ENCODE assay signal across 18 cellular contexts in genomic region chr6:137315081-137315480, GRCh38.
A peak's percentile ranks its signal among the peaks of the same experiment; 100 is the strongest.
DNase-seq lines count a peak whose midpoint lies in the region; ATAC-seq and TF ChIP-seq lines count a peak whose summit lies in the region.
"Had no signal": no experiment of that assay in that cellular context is flagged by ENCODE, and none has a peak within 500 bp of the region (broad histone marks: within the 10 kb centered on the region; RNA-seq: fewer than 3 reads in every experiment).

No MANE protein-coding gene starts in this region.

- no peak overlapping the region for H3K56ac ChIP-seq in mesendoderm (ENCODE audit: low read length)

- no peak overlapping the region for H3K23ac ChIP-seq in mesendoderm (ENCODE audit: low read length)

- POLR2A ChIA-PET in HCT116 (lab: Charles Lee), result no interaction called here
- POLR2A ChIA-PET in WTC11 (lab: Charles Lee), result no interaction called here

- H3K4me2 ChIP-seq in HCT116 (ENCODE audit: low read length), result no peak overlapping the region
- no peak overlapping the region for H3K4me2 ChIP-seq in mesendoderm (ENCODE audit: low read length)

- no peak overlapping the region for H3K27ac ChIP-seq in HCT116 (ENCODE audit: low read depth, low read length)
- no peak overlapping the region for H3K27ac ChIP-seq in mesendoderm (ENCODE audit: low read depth, low read length)
- H3K27ac ChIP-seq: lower lobe of right lung, Peyer's patch, prostate gland, tibial artery had no signal

- H3K9me3 Mint-ChIP-seq in WTC11, result no peaks in the 10 kb centered on the region
- H3K9me3 Mint-ChIP-seq in activated T-helper 17 cell treated with anti-CD3 and anti-CD28 coated beads, Interleukin-2, amount 50 U/mL, for 72 hours, result no peaks in the 10 kb centered on the region
- H3K9me3 Mint-ChIP-seq: activated naive CD8-positive, alpha-beta T cell treated with anti-CD3 and anti-CD28 coated beads, Interleukin-2, amount 10 ng/mL, durations not matched to agents 7 days and 5 days; activated T-cell treated with anti-CD3 and anti-CD28 coated beads, Interleukin-2, amount 50 U/mL, for 72 hours had no signal

- no peaks in the 10 kb centered on the region for H3K79me2 ChIP-seq in HCT116 (ENCODE audit: insufficient read depth, low read length)
- H3K79me2 ChIP-seq in mesendoderm (ENCODE audit: control insufficient read depth, insufficient read depth, low read length), result no peaks in the 10 kb centered on the region

- H3K36me3 Mint-ChIP-seq in WTC11, result no peaks in the 10 kb centered on the region
- no peaks in the 10 kb centered on the region for H3K36me3 Mint-ChIP-seq in activated T-helper 17 cell treated with anti-CD3 and anti-CD28 coated beads, Interleukin-2, amount 50 U/mL, for 72 hours (ENCODE audit: low read depth)
- H3K36me3 Mint-ChIP-seq: activated naive CD8-positive, alpha-beta T cell treated with anti-CD3 and anti-CD28 coated beads, Interleukin-2, amount 10 ng/mL, durations not matched to agents 7 days and 5 days had no signal

- no peak overlapping the region for H3K4me3 ChIP-seq in HCT116 (replicated peaks in 1 of 2; ENCODE audit: low read depth in 1 of 2, low read length in 2 of 2)
- no peak overlapping the region for H3K4me3 ChIP-seq in mesendoderm (ENCODE audit: low read length)
- H3K4me3 ChIP-seq in HAP-1, result no peak overlapping the region
- H3K4me3 ChIP-seq: dorsolateral prefrontal cortex, lower lobe of right lung, Peyer's patch, prostate gland, tibial artery had no signal

- no peak overlapping the region for H2BK5ac ChIP-seq in mesendoderm (ENCODE audit: low read length)

- H3K4me1 ChIP-seq in HCT116 (ENCODE audit: control insufficient read depth in 1 of 2, insufficient read depth in 2 of 2, low read length in 2 of 2) (no peaks in the 10 kb centered on the region), mesendoderm (ENCODE audit: control insufficient read depth, low read depth, low read length) (no peaks in the 10 kb centered on the region), HAP-1 (peaks cover 8% of the 10 kb centered on the region)
- H3K4me1 ChIP-seq: Peyer's patch, prostate gland had no signal

- H3K9me3 ChIP-seq in HCT116 (ENCODE audit: control insufficient read depth in 1 of 2, insufficient read depth in 1 of 2, low read depth in 1 of 2, low read length in 2 of 2) (no peaks in the 10 kb centered on the region), HAP-1 (no peaks in the 10 kb centered on the region)
- H3K9me3 ChIP-seq: lower lobe of right lung, Peyer's patch, prostate gland, tibial artery had no signal

- no peak overlapping the region for H4K5ac ChIP-seq in mesendoderm (ENCODE audit: low read length)

- H3K4ac ChIP-seq in mesendoderm (ENCODE audit: low read depth, low read length), result no peak overlapping the region

- CTCF ChIA-PET in HCT116 (lab: Charles Lee) (interaction anchor here (0.9 to 3.1 kb wide), 7 partner anchors 44 to 327 kb away, joined by 3 to 33 read pairs (median 8); no protein-coding TSS in a partner anchor), WTC11 (lab: Charles Lee) (interaction anchor here (0.9 to 2.9 kb wide), 16 partner anchors 17 to 326 kb away, joined by 3 to 53 read pairs (median 7); no protein-coding TSS in a partner anchor)

- no peaks in the 10 kb centered on the region for H3K79me1 ChIP-seq in mesendoderm (ENCODE audit: low read length)

- no CpG with 5 or more reads among the region's 5 CpGs for WGBS in mesendoderm (ENCODE audit: extremely low coverage, insufficient coverage, low lambda C conversion rate)

- H3K9ac ChIP-seq in HCT116 (ENCODE audit: low read length), result no peak overlapping the region
- no peak overlapping the region for H3K9ac ChIP-seq in mesendoderm (ENCODE audit: low read length)

- H4K20me1 ChIP-seq in HCT116 (ENCODE audit: insufficient read depth), result no peaks in the 10 kb centered on the region

- no peak overlapping the region for H2BK15ac ChIP-seq in mesendoderm (replicated peaks; ENCODE audit: low read depth)

- H3K36me3 ChIP-seq in HCT116 (ENCODE audit: control insufficient read depth in 1 of 2, insufficient read depth in 2 of 2, low read length in 2 of 2) (no peaks in the 10 kb centered on the region), mesendoderm (ENCODE audit: control insufficient read depth, insufficient read depth, low read length) (no peaks in the 10 kb centered on the region), HAP-1 (replicated peaks) (no peaks in the 10 kb centered on the region)
- H3K36me3 ChIP-seq: lower lobe of right lung, Peyer's patch, prostate gland, tibial artery had no signal

- no TSS peak for BruUV-seq in HCT116 (replicated peaks; lab: Mats Ljungman, UMichigan)

- in situ Hi-C loops in HAP-1 (cut with MboI; ENCODE audit: low sequenced_read_pairs), result no loop called here

- no peaks in the 10 kb centered on the region for H3K9me2 ChIP-seq in HCT116 (ENCODE audit: insufficient read depth)

- ATAC-seq in HCT116 (no peak), WTC11 (peak; percentile 57)
- no peak for ATAC-seq in activated T-helper 17 cell treated with anti-CD3 and anti-CD28 coated beads, Interleukin-2, amount 50 U/mL, for 72 hours (replicated peaks)

- peak overlapping the region; percentile 41 for H2AFZ ChIP-seq in HCT116 (ENCODE audit: low read depth, low read length, poor library complexity, severe bottlenecking)

- no peak overlapping the region for H3K27ac Mint-ChIP-seq in WTC11
- H3K27ac Mint-ChIP-seq in activated T-helper 17 cell treated with anti-CD3 and anti-CD28 coated beads, Interleukin-2, amount 50 U/mL, for 72 hours, result no peak overlapping the region
- H3K27ac Mint-ChIP-seq: activated CD8-positive, alpha-beta T cell treated with anti-CD3 and anti-CD28 coated beads, Interleukin-2, amount 10 ng/mL, durations not matched to agents 7 days and 5 days; activated naive CD8-positive, alpha-beta T cell treated with anti-CD3 and anti-CD28 coated beads, Interleukin-2, amount 10 ng/mL, durations not matched to agents 7 days and 5 days; activated T-cell treated with anti-CD3 and anti-CD28 coated beads, Interleukin-2, amount 50 U/mL, for 72 hours; B cell had no signal

- TF ChIP-seq RAD21 in HCT116 (IDR thresholded peaks at IDR 0.05; ENCODE audit: low read depth), result no peak

- no peak overlapping the region for H2BK120ac ChIP-seq in mesendoderm (ENCODE audit: low read depth, low read length)

- no peak for TF ChIP-seq POLR2A in HCT116 (IDR thresholded peaks at IDR 0.05; ENCODE audit: borderline replicate concordance, extremely low read depth, insufficient read depth, insufficient read length)

- H3K27me3 ChIP-seq in HCT116 (ENCODE audit: insufficient read depth, low read length) (no peaks in the 10 kb centered on the region), mesendoderm (ENCODE audit: insufficient read depth, low read length, poor library complexity) (no peaks in the 10 kb centered on the region), HAP-1 (ENCODE audit: low read depth) (no peaks in the 10 kb centered on the region)
- H3K27me3 ChIP-seq: Peyer's patch, tibial artery had no signal

- intact Hi-C loops in HCT116 (cut with micrococcal nuclease), result no loop called here

- no peak overlapping the region for H2AK5ac ChIP-seq in mesendoderm (ENCODE audit: low read length)

- no peaks in the 10 kb centered on the region for H3K27me3 Mint-ChIP-seq in WTC11 (ENCODE audit: low read depth)
- no peaks in the 10 kb centered on the region for H3K27me3 Mint-ChIP-seq in activated T-helper 17 cell treated with anti-CD3 and anti-CD28 coated beads, Interleukin-2, amount 50 U/mL, for 72 hours
- H3K27me3 Mint-ChIP-seq: B cell had no signal

- H4K8ac ChIP-seq in mesendoderm (ENCODE audit: low read depth, low read length), result no peak overlapping the region

- no peak for DNase-seq in HCT116 (ENCODE audit: low read depth, low spot score)
- peak; percentile 73 for DNase-seq in NCI-H345 (lab: John Stamatoyannopoulos, UW)
- no peak for DNase-seq in WTC11 (ENCODE audit: low spot score)
- peak; percentile 28 for DNase-seq in mesendoderm
- DNase-seq in HAP-1 (ENCODE audit: low spot score in 2 of 2), result no peak
- no peak for DNase-seq in activated CD8-positive, alpha-beta memory T cell treated with anti-CD3 and anti-CD28 coated beads, Interleukin-2, amount 50 U/mL, for 48 hours
- DNase-seq in occipital lobe (lab: John Stamatoyannopoulos, UW), result no peak
- DNase-seq: activated CD8-positive, alpha-beta T cell treated with anti-CD3 and anti-CD28 coated beads, Interleukin-2, amount 10 ng/mL, durations not matched to agents 7 days and 5 days; activated naive CD8-positive, alpha-beta T cell treated with anti-CD3 and anti-CD28 coated beads, Interleukin-2, amount 10 ng/mL, durations not matched to agents 7 days and 5 days; activated T-cell treated with anti-CD3 and anti-CD28 coated beads, Interleukin-2, amount 50 U/mL, for 72 hours; dorsolateral prefrontal cortex; HCEC 1CT; lower lobe of right lung; Peyer's patch; tibial artery had no signal

- RAD21 ChIA-PET in HCT116 (lab: Charles Lee; ENCODE audit: low non-redundant PET in 1 of 2, low total read pairs in 2 of 2, uncharacterized antibody in 2 of 2, unreplicated experiment in 2 of 2), result no interaction called here

- TF ChIP-seq CTCF in HCT116 (IDR thresholded peaks at IDR 0.05 in 2 of 3, conservative IDR thresholded peaks at IDR 0.05 in 1 of 3; ENCODE audit: borderline replicate concordance in 1 of 3, insufficient read depth in 1 of 3, low read depth in 2 of 3, low read length in 2 of 3) (no peak), WTC11 (IDR thresholded peaks at IDR 0.05) (no peak)

- H3K4me3 Mint-ChIP-seq in WTC11, result no peak overlapping the region
- H3K4me3 Mint-ChIP-seq in activated T-helper 17 cell treated with anti-CD3 and anti-CD28 coated beads, Interleukin-2, amount 50 U/mL, for 72 hours, result no peak overlapping the region
- H3K4me3 Mint-ChIP-seq: activated CD8-positive, alpha-beta T cell treated with anti-CD3 and anti-CD28 coated beads, Interleukin-2, amount 10 ng/mL, durations not matched to agents 7 days and 5 days; activated naive CD8-positive, alpha-beta T cell treated with anti-CD3 and anti-CD28 coated beads, Interleukin-2, amount 10 ng/mL, durations not matched to agents 7 days and 5 days; activated T-cell treated with anti-CD3 and anti-CD28 coated beads, Interleukin-2, amount 50 U/mL, for 72 hours; B cell had no signal

- H3K18ac ChIP-seq in mesendoderm (ENCODE audit: low read length), result no peak overlapping the region

- peaks cover 14% of the 10 kb centered on the region for H3K4me1 Mint-ChIP-seq in WTC11
- H3K4me1 Mint-ChIP-seq in activated T-helper 17 cell treated with anti-CD3 and anti-CD28 coated beads, Interleukin-2, amount 50 U/mL, for 72 hours, result no peaks in the 10 kb centered on the region

TF ChIP-seq in HCT116, 20 proteins besides CTCF, POLR2A, EP300 and RAD21:
- TF ChIP-seq EZH2 (IDR thresholded peaks at IDR 0.05) (no peak), JUND (IDR thresholded peaks at IDR 0.05) (no peak), CEBPB (IDR thresholded peaks at IDR 0.05; ENCODE audit: low read depth) (no peak)

Comparison
In these comparisons a context has a peak if more than half of its experiments do, and no peak if none do; other contexts are left out.
1. DNase-seq: peak in NCI-H345 (single experiment) and mesendoderm (single experiment); none in HCT116 (single experiment), WTC11 (single experiment), HAP-1 (0 of 2), activated CD8-positive, alpha-beta memory T cell treated with anti-CD3 and anti-CD28 coated beads, Interleukin-2, amount 50 U/mL, for 48 hours (single experiment) and occipital lobe (single experiment).